11 cellular contexts compared by ENCODE assay signal in genomic region chr6:106702046-106702445, GRCh38.
A peak's percentile ranks its signal among the peaks of the same experiment; 100 is the strongest.
DNase-seq lines count a peak whose midpoint lies in the region; ATAC-seq and TF ChIP-seq lines count a peak whose summit lies in the region.
"Had no signal": no experiment of that assay in that cellular context is flagged by ENCODE, and none has a peak within 500 bp of the region (broad histone marks: within the 10 kb centered on the region; RNA-seq: fewer than 3 reads in every experiment).

No MANE protein-coding gene starts in this region.

- TF ChIP-seq POLR2A in right lobe of liver (IDR thresholded peaks at IDR 0.05) = no peak

- 17% methylated on average over 4 of the region's 4 CpGs for WGBS in right lobe of liver (ENCODE audit: insufficient coverage, low coverage, low lambda C conversion rate, missing lambda C conversion rate)

- ATAC-seq in GM18873 (IDR thresholded peaks at IDR 0.05; ENCODE audit: low FRiP score, unreplicated experiment) (peak; percentile 26), HG02571 (IDR thresholded peaks at IDR 0.05; ENCODE audit: unreplicated experiment) (peak; percentile 28), HG03571 (IDR thresholded peaks at IDR 0.05; ENCODE audit: unreplicated experiment) (peak; percentile 48), right lobe of liver (peak; percentile 29 to 63 (median 48))
- ATAC-seq in stimulated activated naive CD8-positive, alpha-beta T cell treated with anti-CD3 and anti-CD28 coated beads, Interleukin-15, amount 100 ng/mL, for 72 hours = no peak
- no peak for ATAC-seq in activated naive CD4-positive, alpha-beta T cell treated with anti-CD3 and anti-CD28 coated beads, Interleukin-2, amount 50 U/mL, for 72 hours

- no peaks in the 10 kb centered on the region for H3K9me3 ChIP-seq in right lobe of liver

- intact Hi-C loops in right lobe of liver (cut with DNase I) = loop anchor here in 1 of 2 donors (2.0 kb wide), 1 partner anchor 29 kb away; no protein-coding TSS in a partner anchor

- peaks cover 6% of the 10 kb centered on the region for H3K4me1 Mint-ChIP-seq in stimulated activated naive CD8-positive, alpha-beta T cell treated with anti-CD3 and anti-CD28 coated beads, Interleukin-15, amount 100 ng/mL, for 72 hours

- H3K4me3 Mint-ChIP-seq in stimulated activated naive CD8-positive, alpha-beta T cell treated with anti-CD3 and anti-CD28 coated beads, Interleukin-15, amount 100 ng/mL, for 72 hours = no peak overlapping the region

- no peak for DNase-seq in right lobe of liver
- DNase-seq in kidney tubule cell (ENCODE audit: low spot score) = no peak
- DNase-seq in stimulated activated naive CD8-positive, alpha-beta T cell treated with anti-CD3 and anti-CD28 coated beads, Interleukin-15, amount 100 ng/mL, for 72 hours = no peak
- no peak for DNase-seq in COR-L47 (lab: John Stamatoyannopoulos, UW)
- DNase-seq in activated naive CD4-positive, alpha-beta T cell treated with anti-CD3 and anti-CD28 coated beads, Interleukin-2, amount 50 U/mL, for 72 hours (ENCODE audit: low spot score in 2 of 2) = no peak
- DNase-seq: activated CD4-positive, alpha-beta T cell treated with anti-CD3 and anti-CD28 coated beads, Interleukin-2, amount 50 U/mL, for 1 hour; caudate nucleus; NCI-H1694 treated with DMSO at 0.1 percent for 48 hours had no signal

- H3K27me3 Mint-ChIP-seq in stimulated activated naive CD8-positive, alpha-beta T cell treated with anti-CD3 and anti-CD28 coated beads, Interleukin-15, amount 100 ng/mL, for 72 hours = peaks cover 33% of the 10 kb centered on the region

- TF ChIP-seq CTCF in right lobe of liver (IDR thresholded peaks at IDR 0.05) = no peak

- peaks cover 0 to 4% of the 10 kb centered on the region in 2 donors for H3K36me3 Mint-ChIP-seq in activated naive CD4-positive, alpha-beta T cell treated with anti-CD3 and anti-CD28 coated beads, Interleukin-2, amount 50 U/mL, for 72 hours

- H3K36me3 ChIP-seq in right lobe of liver = no peaks in the 10 kb centered on the region

- peak overlapping the region; percentile 73 to 99 (median 80) for H3K27ac ChIP-seq in right lobe of liver

- peaks cover 5 to 7% of the 10 kb centered on the region in 2 donors for H3K9me3 Mint-ChIP-seq in stimulated activated naive CD8-positive, alpha-beta T cell treated with anti-CD3 and anti-CD28 coated beads, Interleukin-15, amount 100 ng/mL, for 72 hours
- peaks cover 0 to 5% of the 10 kb centered on the region in 2 donors for H3K9me3 Mint-ChIP-seq in activated naive CD4-positive, alpha-beta T cell treated with anti-CD3 and anti-CD28 coated beads, Interleukin-2, amount 50 U/mL, for 72 hours

- H3K27me3 ChIP-seq in right lobe of liver = no peaks in the 10 kb centered on the region

- H3K27ac Mint-ChIP-seq in stimulated activated naive CD8-positive, alpha-beta T cell treated with anti-CD3 and anti-CD28 coated beads, Interleukin-15, amount 100 ng/mL, for 72 hours = peak overlapping the region in 1 of 2 donors; percentile 82
- no peak overlapping the region for H3K27ac Mint-ChIP-seq in activated naive CD4-positive, alpha-beta T cell treated with anti-CD3 and anti-CD28 coated beads, Interleukin-2, amount 50 U/mL, for 72 hours

- peaks cover 0 to 32% (median 7%) of the 10 kb centered on the region in 4 donors for H3K4me1 ChIP-seq in right lobe of liver

- H3K4me3 ChIP-seq in right lobe of liver = no peak overlapping the region

Comparison
In these comparisons a context has a peak if more than half of its experiments do, and no peak if none do; other contexts are left out.
1. ATAC-seq: peak in GM18873 (single experiment), HG02571 (single experiment), HG03571 (single experiment) and right lobe of liver (4 of 4); none in stimulated activated naive CD8-positive, alpha-beta T cell treated with anti-CD3 and anti-CD28 coated beads, Interleukin-15, amount 100 ng/mL, for 72 hours (single experiment) and activated naive CD4-positive, alpha-beta T cell treated with anti-CD3 and anti-CD28 coated beads, Interleukin-2, amount 50 U/mL, for 72 hours (0 of 2).